14 cellular contexts compared by ENCODE assay signal in the genomic region with DNA sequence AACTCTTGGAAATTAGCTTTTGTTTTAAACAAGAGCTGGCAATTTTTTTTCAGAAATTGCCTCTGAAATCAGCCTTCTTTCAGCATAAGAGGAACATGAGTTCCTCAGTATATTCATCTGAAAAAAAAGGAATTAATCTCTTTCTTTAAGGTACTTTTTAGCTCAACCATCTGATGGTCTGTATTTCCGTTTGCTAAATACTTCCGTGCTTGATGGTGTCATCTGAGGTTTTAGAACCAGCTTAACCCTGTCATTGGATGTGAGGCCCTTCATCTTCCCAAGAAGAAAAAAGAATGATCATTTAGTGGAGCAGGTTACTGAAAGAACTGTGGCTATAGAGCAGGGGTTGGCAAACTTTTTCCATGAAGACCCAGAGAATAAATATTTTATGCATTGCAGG.
DNase-seq lines count a peak whose midpoint lies in the region; ATAC-seq and TF ChIP-seq lines count a peak whose summit lies in the region.
"Had no signal": no experiment of that assay in that cellular context is flagged by ENCODE, and none has a peak within 500 bp of the region (broad histone marks: within the 10 kb centered on the region; RNA-seq: fewer than 3 reads in every experiment).

No MANE protein-coding gene starts in this region.

- H3K27ac ChIP-seq in CD8-positive, alpha-beta T cell (ENCODE audit: low read depth, low read length): no peak overlapping the region
- H3K27ac ChIP-seq: BLaER1 treated with 17β-estradiol and CSF1 and Interleukin-3, amounts not matched to agents 10 nM and 100 nM had no signal

- H3K27ac Mint-ChIP-seq in activated T-cell treated with anti-CD3 and anti-CD28 coated beads, Interleukin-2, amount 50 U/mL, for 24 hours: peak overlapping the region; percentile 53
- peak overlapping the region; percentile 25 for H3K27ac Mint-ChIP-seq in CD8-positive, alpha-beta T cell
- no peak overlapping the region for H3K27ac Mint-ChIP-seq in activated CD8-positive, alpha-beta T cell treated with anti-CD3 and anti-CD28 coated beads for 36 hours
- H3K27ac Mint-ChIP-seq in naive thymus-derived CD8-positive, alpha-beta T cell: peak overlapping the region in 4 of 10 donors; percentile 1 to 49 (median 3)
- H3K27ac Mint-ChIP-seq: CD4-positive, CD25-positive, alpha-beta regulatory T cell; GM23338 had no signal

- H3K27me3 ChIP-seq in CD8-positive, alpha-beta T cell (ENCODE audit: insufficient read depth, low read length): no peaks in the 10 kb centered on the region
- H3K27me3 ChIP-seq: BLaER1 treated with 17β-estradiol and CSF1 and Interleukin-3, amounts not matched to agents 10 nM and 100 nM had no signal

- ATAC-seq in CD8-positive, alpha-beta T cell: peak; percentile 42
- ATAC-seq in activated CD8-positive, alpha-beta T cell treated with anti-CD3 and anti-CD28 coated beads for 36 hours: peak; percentile 30
- ATAC-seq in naive thymus-derived CD8-positive, alpha-beta T cell: peak; percentile 41 to 79
- no peak for ATAC-seq in HG03095 (IDR thresholded peaks at IDR 0.05; ENCODE audit: unreplicated experiment)
- ATAC-seq: GM23338 had no signal

- no peaks in the 10 kb centered on the region for H3K27me3 Mint-ChIP-seq in activated T-cell treated with anti-CD3 and anti-CD28 coated beads, Interleukin-2, amount 50 U/mL, for 24 hours
- no peaks in the 10 kb centered on the region for H3K27me3 Mint-ChIP-seq in CD8-positive, alpha-beta T cell (ENCODE audit: low read depth)
- no peaks in the 10 kb centered on the region for H3K27me3 Mint-ChIP-seq in activated CD8-positive, alpha-beta T cell treated with anti-CD3 and anti-CD28 coated beads for 36 hours
- H3K27me3 Mint-ChIP-seq in naive thymus-derived CD8-positive, alpha-beta T cell: no peaks in the 10 kb centered on the region

- CTCF ChIA-PET in CD8-positive, alpha-beta T cell (lab: Charles Lee): interaction anchor here (0.8 to 2.4 kb wide), 4 partner anchors 11 to 43 kb away, joined by 3 to 8 read pairs (median 4); no protein-coding TSS in a partner anchor
- CTCF ChIA-PET in activated CD8-positive, alpha-beta T cell treated with anti-CD3 and anti-CD28 coated beads for 36 hours (lab: Charles Lee): interaction anchor here (0.9 to 1.1 kb wide), 2 partner anchors 159 to 176 kb away, joined by 3 to 4 read pairs; no protein-coding TSS in a partner anchor

- H3K4me3 ChIP-seq in CD8-positive, alpha-beta T cell (ENCODE audit: low read depth, low read length): no peak overlapping the region
- H3K4me3 ChIP-seq: BLaER1 treated with 17β-estradiol and CSF1 and Interleukin-3, amounts not matched to agents 10 nM and 100 nM; GM23338 had no signal

- intact Hi-C loops in CD8-positive, alpha-beta T cell (cut with DNase I, micrococcal nuclease): no loop called here
- intact Hi-C loops in activated CD8-positive, alpha-beta T cell treated with anti-CD3 and anti-CD28 coated beads for 36 hours (cut with micrococcal nuclease): no loop called here

- peaks cover 12% of the 10 kb centered on the region for H3K4me1 ChIP-seq in CD8-positive, alpha-beta T cell (ENCODE audit: insufficient read depth, low read length)
- H3K4me1 ChIP-seq: BLaER1 treated with 17β-estradiol and CSF1 and Interleukin-3, amounts not matched to agents 10 nM and 100 nM had no signal

- no peak overlapping the region for H3K4me3 Mint-ChIP-seq in activated T-cell treated with anti-CD3 and anti-CD28 coated beads, Interleukin-2, amount 50 U/mL, for 24 hours
- no peak overlapping the region for H3K4me3 Mint-ChIP-seq in CD8-positive, alpha-beta T cell
- no peak overlapping the region for H3K4me3 Mint-ChIP-seq in activated CD8-positive, alpha-beta T cell treated with anti-CD3 and anti-CD28 coated beads for 36 hours
- peak overlapping the region in 2 of 10 donors; percentile 5 to 21 for H3K4me3 Mint-ChIP-seq in naive thymus-derived CD8-positive, alpha-beta T cell
- H3K4me3 Mint-ChIP-seq: CD4-positive, CD25-positive, alpha-beta regulatory T cell; GM23338 had no signal

- POLR2A ChIA-PET in CD8-positive, alpha-beta T cell (lab: Charles Lee): interaction anchor here (0.6 to 1.7 kb wide), 3 partner anchors 11 to 1514 kb away, joined by 3 to 6 read pairs (median 5); no protein-coding TSS in a partner anchor
- POLR2A ChIA-PET in activated CD8-positive, alpha-beta T cell treated with anti-CD3 and anti-CD28 coated beads for 36 hours (lab: Charles Lee): no interaction called here
- POLR2A ChIA-PET in naive thymus-derived CD8-positive, alpha-beta T cell (lab: Charles Lee): no interaction called here

- H3K9me3 ChIP-seq in CD8-positive, alpha-beta T cell (ENCODE audit: low read length): no peaks in the 10 kb centered on the region

- no peak for DNase-seq in activated T-cell treated with anti-CD3 and anti-CD28 coated beads, Interleukin-2, amount 50 U/mL, for 24 hours
- no peak for DNase-seq in activated T-cell treated with anti-CD3 and anti-CD28 coated beads, Interleukin-2, amount 50 U/mL, for 1 hour
- no peak for DNase-seq in CD8-positive, alpha-beta T cell
- no peak for DNase-seq in activated CD8-positive, alpha-beta T cell treated with anti-CD3 and anti-CD28 coated beads for 36 hours
- peak in 1 of 10 donors; percentile 23 for DNase-seq in naive thymus-derived CD8-positive, alpha-beta T cell
- DNase-seq in effector CD4-positive, alpha-beta T cell: no peak
- DNase-seq: ACHN; CD4-positive, CD25-positive, alpha-beta regulatory T cell; DMS79; H7; IMR-90 had no signal

- no peaks in the 10 kb centered on the region for H3K36me3 ChIP-seq in CD8-positive, alpha-beta T cell (ENCODE audit: insufficient read depth, low read length)

- peaks cover 1% of the 10 kb centered on the region for H3K36me3 Mint-ChIP-seq in activated T-cell treated with anti-CD3 and anti-CD28 coated beads, Interleukin-2, amount 50 U/mL, for 24 hours (ENCODE audit: low read depth)
- H3K36me3 Mint-ChIP-seq in CD8-positive, alpha-beta T cell: peaks cover 6% of the 10 kb centered on the region
- H3K36me3 Mint-ChIP-seq in activated CD8-positive, alpha-beta T cell treated with anti-CD3 and anti-CD28 coated beads for 36 hours (ENCODE audit: low read depth): peaks cover 4% of the 10 kb centered on the region
- peaks cover 0 to 14% (median 13%) of the 10 kb centered on the region in 3 donors for H3K36me3 Mint-ChIP-seq in naive thymus-derived CD8-positive, alpha-beta T cell
- H3K36me3 Mint-ChIP-seq: CD4-positive, CD25-positive, alpha-beta regulatory T cell had no signal

- H3K9me3 Mint-ChIP-seq in activated T-cell treated with anti-CD3 and anti-CD28 coated beads, Interleukin-2, amount 50 U/mL, for 24 hours: peaks cover 13% of the 10 kb centered on the region
- H3K9me3 Mint-ChIP-seq in CD8-positive, alpha-beta T cell: peaks cover 8% of the 10 kb centered on the region
- peaks cover 10% of the 10 kb centered on the region for H3K9me3 Mint-ChIP-seq in activated CD8-positive, alpha-beta T cell treated with anti-CD3 and anti-CD28 coated beads for 36 hours
- H3K9me3 Mint-ChIP-seq in naive thymus-derived CD8-positive, alpha-beta T cell: peaks cover 2 to 22% (median 10%) of the 10 kb centered on the region in 9 donors

- peaks cover 26% of the 10 kb centered on the region for H3K4me1 Mint-ChIP-seq in activated T-cell treated with anti-CD3 and anti-CD28 coated beads, Interleukin-2, amount 50 U/mL, for 24 hours (ENCODE audit: low read depth)
- H3K4me1 Mint-ChIP-seq in CD8-positive, alpha-beta T cell (ENCODE audit: low read depth): peaks cover 27% of the 10 kb centered on the region
- H3K4me1 Mint-ChIP-seq in activated CD8-positive, alpha-beta T cell treated with anti-CD3 and anti-CD28 coated beads for 36 hours (ENCODE audit: low read depth): peaks cover 13% of the 10 kb centered on the region
- H3K4me1 Mint-ChIP-seq in naive thymus-derived CD8-positive, alpha-beta T cell: peaks cover 10 to 45% (median 30%) of the 10 kb centered on the region in 4 donors
- H3K4me1 Mint-ChIP-seq: GM23338 had no signal

- TF ChIP-seq CTCF in CD8-positive, alpha-beta T cell (IDR thresholded peaks at IDR 0.05): no peak
- TF ChIP-seq CTCF in activated CD8-positive, alpha-beta T cell treated with anti-CD3 and anti-CD28 coated beads for 36 hours (IDR thresholded peaks at IDR 0.05): no peak
